ENCODE assay signal across 7 cellular contexts in genomic region chr17:76252040-76252954, GRCh38. TPM values are rescaled to one million over a fixed set of nuclear protein-coding genes. Genes with fewer than 3 reads are reported as not detected.
A peak's percentile ranks its signal among the peaks of the same experiment; 100 is the strongest.
DNase-seq lines count a peak whose midpoint lies in the region; ATAC-seq, FAIRE-seq and TF ChIP-seq lines count a peak whose summit lies in the region.

No MANE protein-coding gene starts in this region.

- TF ChIP-seq POLR2A in adrenal gland (IDR thresholded peaks at IDR 0.05), result no peak

- H3K9me3 Mint-ChIP-seq in stimulated activated naive CD8-positive, alpha-beta T cell treated with anti-CD3 and anti-CD28 coated beads, Interleukin-15, amount 100 ng/mL, for 72 hours, result peaks cover 0 to 5% of the 10 kb centered on the region in 2 donors

- no peaks in the 10 kb centered on the region for H3K36me3 ChIP-seq in adrenal gland (replicated peaks in 1 of 2)

- no peaks in the 10 kb centered on the region for H3K27me3 ChIP-seq in adrenal gland

- DNase-seq in NCI-H226 (peak; percentile 92), adrenal gland (peak in 5 of 7 donors; percentile 44 to 71 (median 56)), kidney glomerular epithelial cell (lab: John Stamatoyannopoulos, UW) (peak; percentile 71), D721Med (ENCODE audit: insufficient read length, low spot score) (no peak), NCI-H2171 (lab: John Stamatoyannopoulos, UW) (no peak)
- peak; percentile 33 to 40 for DNase-seq in stimulated activated naive CD8-positive, alpha-beta T cell treated with anti-CD3 and anti-CD28 coated beads, Interleukin-15, amount 100 ng/mL, for 72 hours

- WGBS in adrenal gland, 4 donors, result 54 to 61% (median 59%) methylated on average over 11 of the region's 11 CpGs

- intact Hi-C loops in adrenal gland (cut with DNase I), result no loop called here

- peaks cover 0 to 10% of the 10 kb centered on the region in 2 donors for H3K4me1 ChIP-seq in adrenal gland (replicated peaks in 1 of 2)

- no peaks in the 10 kb centered on the region for H3K27me3 Mint-ChIP-seq in stimulated activated naive CD8-positive, alpha-beta T cell treated with anti-CD3 and anti-CD28 coated beads, Interleukin-15, amount 100 ng/mL, for 72 hours

- peaks cover 61% of the 10 kb centered on the region for H3K4me1 Mint-ChIP-seq in stimulated activated naive CD8-positive, alpha-beta T cell treated with anti-CD3 and anti-CD28 coated beads, Interleukin-15, amount 100 ng/mL, for 72 hours

- H3K9me3 ChIP-seq in adrenal gland (replicated peaks in 1 of 3), result no peaks in the 10 kb centered on the region

- TF ChIP-seq CTCF in adrenal gland (IDR thresholded peaks at IDR 0.05) (no peak), D721Med (IDR thresholded peaks at IDR 0.05; ENCODE audit: insufficient read depth, missing control alignments) (no peak)

- peak overlapping the region in 3 of 5 donors; percentile 23 to 85 (median 70) for H3K27ac ChIP-seq in adrenal gland

- FAIRE-seq in D721Med (lab: Jason Lieb, UNC), result no peak

- ATAC-seq in GM19438 (IDR thresholded peaks at IDR 0.05; ENCODE audit: low read depth, unreplicated experiment), result peak; percentile 70
- peak; percentile 62 for ATAC-seq in stimulated activated naive CD8-positive, alpha-beta T cell treated with anti-CD3 and anti-CD28 coated beads, Interleukin-15, amount 100 ng/mL, for 72 hours

- H3K4me3 Mint-ChIP-seq in stimulated activated naive CD8-positive, alpha-beta T cell treated with anti-CD3 and anti-CD28 coated beads, Interleukin-15, amount 100 ng/mL, for 72 hours, result peak overlapping the region; percentile 77 to 82

- no peak overlapping the region for H3K4me3 ChIP-seq in adrenal gland

- peak overlapping the region; percentile 92 to 98 for H3K27ac Mint-ChIP-seq in stimulated activated naive CD8-positive, alpha-beta T cell treated with anti-CD3 and anti-CD28 coated beads, Interleukin-15, amount 100 ng/mL, for 72 hours

RNA-seq across cellular contexts. Expression of gene RNF157, which starts 12.0 kb away (rescaled TPM):
- total RNA-seq in adrenal gland, result 1 to 10 TPM; 2.6 to 6.1 (median 4.7) TPM
- 1 to 10 TPM; 3.0 to 4.7 (median 4.1) TPM for polyA plus RNA-seq in adrenal gland

RNA-seq across cellular contexts. Expression of gene UBALD2, which starts 12.9 kb away (rescaled TPM):
- total RNA-seq in adrenal gland, result 10 to 100 TPM in 6 of 8 donors, 1 to 10 TPM in 2; 5.4 to 71.2 (median 19.4) TPM
- 10 to 100 TPM in 2 of 3 donors, 1 to 10 TPM in 1; 5.2 to 18.2 (median 15.6) TPM for polyA plus RNA-seq in adrenal gland

RNA-seq across cellular contexts. Expression of gene QRICH2, which starts 55.8 kb away (rescaled TPM):
- 1 to 10 TPM in 5 of 8 donors, under 1 TPM in 3; 0.12 to 3.3 (median 1.2) TPM for total RNA-seq in adrenal gland
- polyA plus RNA-seq in adrenal gland, result 10 to 100 TPM in 1 of 3 donors, 1 to 10 TPM in 1, under 1 TPM in 1; 0.09 to 14.2 (median 4.8) TPM

Comparison
In these comparisons a context has a peak if more than half of its experiments do, and no peak if none do; other contexts are left out.
1. DNase-seq: peak in NCI-H226 (single experiment), adrenal gland (5 of 7), kidney glomerular epithelial cell (single experiment) and stimulated activated naive CD8-positive, alpha-beta T cell treated with anti-CD3 and anti-CD28 coated beads, Interleukin-15, amount 100 ng/mL, for 72 hours (2 of 2); none in D721Med (single experiment) and NCI-H2171 (single experiment).